ENCODE assay signal across 13 cellular contexts in the genomic region with DNA sequence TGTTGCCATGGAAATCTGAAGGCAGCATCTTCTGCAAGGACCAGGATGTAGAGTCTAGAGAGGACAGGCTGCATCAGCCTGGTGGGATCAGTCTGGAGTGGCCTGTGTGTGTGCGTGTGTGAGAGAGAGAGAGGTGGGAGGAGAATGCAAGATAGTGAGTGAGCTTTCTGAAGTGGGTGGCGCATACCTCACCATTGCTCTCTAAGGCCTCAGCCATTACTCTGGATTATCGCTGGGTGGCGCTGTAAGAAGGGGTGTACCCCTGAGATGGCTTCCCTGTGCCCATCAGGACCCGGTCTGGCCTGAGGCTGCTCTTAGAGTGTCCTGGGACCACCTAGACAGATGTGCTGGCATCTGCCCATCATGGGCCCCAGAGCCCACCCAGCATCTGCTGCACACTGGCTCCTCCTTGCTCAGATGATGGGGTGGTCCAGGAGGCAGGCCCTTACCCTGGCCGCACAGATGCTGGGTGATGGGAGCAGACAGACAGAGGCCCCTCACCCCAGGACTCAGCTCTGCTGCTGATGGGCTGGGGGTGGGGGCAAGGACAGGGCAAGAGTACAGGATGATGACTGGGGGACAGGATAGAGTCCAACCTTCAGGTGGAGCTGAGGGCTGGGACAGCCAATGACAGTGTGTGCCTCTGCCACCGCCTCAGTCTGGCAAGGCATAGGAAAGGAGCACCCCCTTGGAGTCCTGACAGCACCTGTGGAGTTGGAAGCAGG. TPM values are rescaled to one million over a fixed set of nuclear protein-coding genes. Genes with fewer than 3 reads are reported as not detected.
DNase-seq lines count a peak whose midpoint lies in the region; ATAC-seq and TF ChIP-seq lines count a peak whose summit lies in the region.
"Had no signal": no experiment of that assay in that cellular context is flagged by ENCODE, and none has a peak within 500 bp of the region (broad histone marks: within the 10 kb centered on the region; RNA-seq: fewer than 3 reads in every experiment).

No MANE protein-coding gene starts in this region.

- H3K4me3 ChIP-seq in kidney epithelial cell (ENCODE audit: low read depth, low read length), result no peak overlapping the region
- H3K4me3 ChIP-seq in stomach, result no peak overlapping the region
- H3K4me3 ChIP-seq: transverse colon had no signal

- no peaks in the 10 kb centered on the region for H3K9me3 ChIP-seq in stomach
- H3K9me3 ChIP-seq: transverse colon had no signal

- CTCF ChIA-PET in activated CD8-positive, alpha-beta T cell treated with anti-CD3 and anti-CD28 coated beads, Interleukin-2, amount 10 ng/mL, durations not matched to agents 7 days and 5 days (lab: Charles Lee), result interaction anchor here (0.6 to 0.7 kb wide), 2 partner anchors 22 to 44 kb away, joined by 3 read pairs; no protein-coding TSS in a partner anchor

- no peaks in the 10 kb centered on the region for H3K9me3 Mint-ChIP-seq in activated naive CD8-positive, alpha-beta T cell treated with anti-CD3 and anti-CD28 coated beads, Interleukin-2, amount 10 ng/mL, durations not matched to agents 7 days and 5 days
- no peaks in the 10 kb centered on the region for H3K9me3 Mint-ChIP-seq in activated naive CD8-positive, alpha-beta T cell treated with anti-CD3 and anti-CD28 coated beads, Interleukin-2, amount 50 U/mL, for 24 hours
- no peaks in the 10 kb centered on the region for H3K9me3 Mint-ChIP-seq in activated CD8-positive, alpha-beta T cell treated with anti-CD3 and anti-CD28 coated beads, Interleukin-2, amount 10 ng/mL, durations not matched to agents 7 days and 5 days (ENCODE audit: insufficient read depth)

- no peaks in the 10 kb centered on the region for H3K36me3 Mint-ChIP-seq in activated naive CD8-positive, alpha-beta T cell treated with anti-CD3 and anti-CD28 coated beads, Interleukin-2, amount 10 ng/mL, durations not matched to agents 7 days and 5 days
- H3K36me3 Mint-ChIP-seq in activated naive CD8-positive, alpha-beta T cell treated with anti-CD3 and anti-CD28 coated beads, Interleukin-2, amount 50 U/mL, for 24 hours (ENCODE audit: low read depth), result no peaks in the 10 kb centered on the region
- H3K36me3 Mint-ChIP-seq in activated CD8-positive, alpha-beta T cell treated with anti-CD3 and anti-CD28 coated beads, Interleukin-2, amount 10 ng/mL, durations not matched to agents 7 days and 5 days (ENCODE audit: low read depth), result no peaks in the 10 kb centered on the region

- H3K4me1 Mint-ChIP-seq in activated naive CD8-positive, alpha-beta T cell treated with anti-CD3 and anti-CD28 coated beads, Interleukin-2, amount 10 ng/mL, durations not matched to agents 7 days and 5 days, result peaks cover 5% of the 10 kb centered on the region
- H3K4me1 Mint-ChIP-seq in activated naive CD8-positive, alpha-beta T cell treated with anti-CD3 and anti-CD28 coated beads, Interleukin-2, amount 50 U/mL, for 24 hours, result peaks cover 7% of the 10 kb centered on the region
- H3K4me1 Mint-ChIP-seq in activated CD8-positive, alpha-beta T cell treated with anti-CD3 and anti-CD28 coated beads, Interleukin-2, amount 10 ng/mL, durations not matched to agents 7 days and 5 days (ENCODE audit: low read depth), result no peaks in the 10 kb centered on the region

- intact Hi-C loops in stomach (cut with DNase I; ENCODE audit: low total_unique reads), result no loop called here

- POLR2A ChIA-PET in activated naive CD8-positive, alpha-beta T cell treated with anti-CD3 and anti-CD28 coated beads, Interleukin-2, amount 10 ng/mL, durations not matched to agents 7 days and 5 days (lab: Charles Lee), result no interaction called here
- POLR2A ChIA-PET in activated CD8-positive, alpha-beta T cell treated with anti-CD3 and anti-CD28 coated beads, Interleukin-2, amount 10 ng/mL, durations not matched to agents 7 days and 5 days (lab: Charles Lee), result no interaction called here

- in situ Hi-C loops in GM13976 (cut with MboI; ENCODE audit: low sequenced_read_pairs, unreplicated experiment), result no loop called here

- 50 to 59% (median 56%) methylated on average over 6 to 7 of the region's 7 CpGs for WGBS in stomach, 5 donors

- TF ChIP-seq CTCF in kidney epithelial cell (IDR thresholded peaks at IDR 0.05; ENCODE audit: insufficient read depth, low read length, poor library complexity, severe bottlenecking), result peak; percentile 8
- TF ChIP-seq CTCF in stomach (IDR thresholded peaks at IDR 0.05), result no peak
- TF ChIP-seq CTCF in GM13976 (IDR thresholded peaks at IDR 0.05; ENCODE audit: borderline replicate concordance, control extremely low read depth, extremely low read depth, insufficient read depth, missing control alignments), result no peak

- no peaks in the 10 kb centered on the region for H3K27me3 ChIP-seq in kidney epithelial cell (ENCODE audit: control insufficient read depth, insufficient read depth, low read length)
- peaks cover 0 to 8% (median 0%) of the 10 kb centered on the region in 3 donors for H3K27me3 ChIP-seq in stomach
- H3K27me3 ChIP-seq: transverse colon had no signal

- peaks cover 5% of the 10 kb centered on the region for H3K27me3 Mint-ChIP-seq in activated naive CD8-positive, alpha-beta T cell treated with anti-CD3 and anti-CD28 coated beads, Interleukin-2, amount 10 ng/mL, durations not matched to agents 7 days and 5 days
- H3K27me3 Mint-ChIP-seq in activated naive CD8-positive, alpha-beta T cell treated with anti-CD3 and anti-CD28 coated beads, Interleukin-2, amount 50 U/mL, for 24 hours, result peaks cover 8% of the 10 kb centered on the region
- H3K27me3 Mint-ChIP-seq in activated CD8-positive, alpha-beta T cell treated with anti-CD3 and anti-CD28 coated beads, Interleukin-2, amount 10 ng/mL, durations not matched to agents 7 days and 5 days (ENCODE audit: low read depth), result peaks cover 11% of the 10 kb centered on the region

- TF ChIP-seq POLR2A in stomach (IDR thresholded peaks at IDR 0.05), result no peak

- DNase-seq in activated naive CD8-positive, alpha-beta T cell treated with anti-CD3 and anti-CD28 coated beads, Interleukin-2, amount 10 ng/mL, durations not matched to agents 7 days and 5 days, result no peak
- no peak for DNase-seq in activated naive CD8-positive, alpha-beta T cell treated with anti-CD3 and anti-CD28 coated beads, Interleukin-2, amount 50 U/mL, for 24 hours
- DNase-seq in activated CD8-positive, alpha-beta T cell treated with anti-CD3 and anti-CD28 coated beads, Interleukin-2, amount 10 ng/mL, durations not matched to agents 7 days and 5 days, result no peak
- DNase-seq in kidney epithelial cell (ENCODE audit: low read depth), result no peak
- DNase-seq in stomach, result peak; percentile 10
- no peak for DNase-seq in GM13976 (ENCODE audit: low spot score)
- DNase-seq: hypothalamus, midbrain, NCI-H1694 treated with DMSO at 0.1 percent for 48 hours, T-helper 9 cell, transverse colon had no signal

- ATAC-seq in activated naive CD8-positive, alpha-beta T cell treated with anti-CD3 and anti-CD28 coated beads, Interleukin-2, amount 10 ng/mL, durations not matched to agents 7 days and 5 days (ENCODE audit: low read depth), result peak; percentile 10
- ATAC-seq in activated naive CD8-positive, alpha-beta T cell treated with anti-CD3 and anti-CD28 coated beads, Interleukin-2, amount 50 U/mL, for 24 hours, result no peak
- ATAC-seq in activated CD8-positive, alpha-beta T cell treated with anti-CD3 and anti-CD28 coated beads, Interleukin-2, amount 10 ng/mL, durations not matched to agents 7 days and 5 days, result no peak
- ATAC-seq in HG03342 (IDR thresholded peaks at IDR 0.05; ENCODE audit: unreplicated experiment), result no peak
- ATAC-seq in GM19452 (IDR thresholded peaks at IDR 0.05; ENCODE audit: unreplicated experiment), result no peak

- H3K36me3 ChIP-seq in kidney epithelial cell (ENCODE audit: control insufficient read depth, insufficient read depth, low read length) (no peaks in the 10 kb centered on the region), stomach (no peaks in the 10 kb centered on the region)
- H3K36me3 ChIP-seq: transverse colon had no signal

- H3K4me3 Mint-ChIP-seq in activated naive CD8-positive, alpha-beta T cell treated with anti-CD3 and anti-CD28 coated beads, Interleukin-2, amount 10 ng/mL, durations not matched to agents 7 days and 5 days, result no peak overlapping the region
- H3K4me3 Mint-ChIP-seq in activated naive CD8-positive, alpha-beta T cell treated with anti-CD3 and anti-CD28 coated beads, Interleukin-2, amount 50 U/mL, for 24 hours, result no peak overlapping the region
- no peak overlapping the region for H3K4me3 Mint-ChIP-seq in activated CD8-positive, alpha-beta T cell treated with anti-CD3 and anti-CD28 coated beads, Interleukin-2, amount 10 ng/mL, durations not matched to agents 7 days and 5 days

- no peak overlapping the region for H3K27ac Mint-ChIP-seq in activated naive CD8-positive, alpha-beta T cell treated with anti-CD3 and anti-CD28 coated beads, Interleukin-2, amount 10 ng/mL, durations not matched to agents 7 days and 5 days
- H3K27ac Mint-ChIP-seq in activated naive CD8-positive, alpha-beta T cell treated with anti-CD3 and anti-CD28 coated beads, Interleukin-2, amount 50 U/mL, for 24 hours, result no peak overlapping the region
- H3K27ac Mint-ChIP-seq in activated CD8-positive, alpha-beta T cell treated with anti-CD3 and anti-CD28 coated beads, Interleukin-2, amount 10 ng/mL, durations not matched to agents 7 days and 5 days, result peak overlapping the region; percentile 25

- H3K4me1 ChIP-seq in stomach, result peaks cover 0 to 18% (median 0%) of the 10 kb centered on the region in 4 donors

- TF ChIP-seq EP300 in stomach (IDR thresholded peaks at IDR 0.05), result no peak

- no peak overlapping the region for H3K27ac ChIP-seq in stomach
- H3K27ac ChIP-seq: transverse colon had no signal

RNA-seq across cellular contexts. Expression of a gene that starts 25.7 kb away (rescaled TPM):
- under 1 TPM in 1 of 2 experiments, not detected in 1; 0.14 TPM for total RNA-seq in activated naive CD8-positive, alpha-beta T cell treated with anti-CD3 and anti-CD28 coated beads, Interleukin-2, amount 10 ng/mL, durations not matched to agents 7 days and 5 days
- total RNA-seq in activated CD8-positive, alpha-beta T cell treated with anti-CD3 and anti-CD28 coated beads, Interleukin-2, amount 10 ng/mL, durations not matched to agents 7 days and 5 days, result not detected
- 3.3 and 3.6 TPM in 2 replicates for total RNA-seq in kidney epithelial cell
- 10 to 100 TPM in 1 of 5 donors, 1 to 10 TPM in 1, under 1 TPM in 2, not detected in 1; under 0.01 to 12.1 (median 2.4) TPM for total RNA-seq in stomach
- 1 to 10 TPM in 2 of 3 donors, under 1 TPM in 1; 0.83 to 2.1 (median 1.4) TPM for polyA plus RNA-seq in stomach
